2 cellular contexts compared by ENCODE assay signal in the genomic region with DNA sequence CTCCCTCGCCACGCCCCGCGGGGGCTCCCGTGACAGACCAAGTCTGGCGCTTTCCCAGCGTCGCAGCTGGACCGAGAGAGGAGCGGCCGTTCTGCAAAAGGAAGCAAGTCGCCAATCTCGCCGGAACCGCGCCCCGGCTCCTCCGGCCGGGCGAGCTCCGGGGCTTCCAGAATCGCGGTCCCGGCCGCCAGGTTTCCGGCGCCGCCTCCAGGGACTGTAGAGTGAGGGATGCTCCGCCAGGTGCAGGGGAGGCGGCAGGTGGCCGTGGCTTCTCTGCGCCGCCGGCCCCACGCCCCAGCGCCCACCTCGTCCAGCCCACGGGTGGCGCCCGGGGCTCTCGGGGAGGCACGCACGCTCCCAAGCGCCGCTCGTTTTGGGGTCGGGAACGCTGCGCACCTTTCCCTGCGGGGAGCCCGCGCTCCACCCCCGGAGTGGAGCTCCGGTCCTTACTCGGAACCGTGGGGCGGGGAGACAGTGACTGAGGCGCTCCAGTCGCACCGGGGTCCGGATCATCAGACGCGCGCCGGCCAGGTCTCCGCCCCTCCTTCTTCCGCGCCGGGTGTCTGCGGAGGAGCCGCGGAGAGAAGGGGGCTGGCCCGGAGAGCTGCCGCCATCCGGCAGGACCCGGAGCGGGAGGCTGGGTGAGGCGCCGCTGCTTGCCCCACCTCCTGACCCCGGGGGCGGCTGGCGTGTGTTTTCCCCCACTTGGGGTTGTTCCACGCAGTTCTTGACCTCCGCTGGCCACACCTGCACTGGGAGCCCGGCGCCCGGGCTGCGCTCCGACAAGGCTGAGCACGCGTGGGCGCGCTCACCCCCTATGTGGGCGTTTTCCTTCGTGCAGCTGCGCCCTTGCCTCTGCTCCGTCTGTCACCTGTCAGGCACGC.
TF ChIP-seq lines count a peak whose summit lies in the region.

A gene with protein sequence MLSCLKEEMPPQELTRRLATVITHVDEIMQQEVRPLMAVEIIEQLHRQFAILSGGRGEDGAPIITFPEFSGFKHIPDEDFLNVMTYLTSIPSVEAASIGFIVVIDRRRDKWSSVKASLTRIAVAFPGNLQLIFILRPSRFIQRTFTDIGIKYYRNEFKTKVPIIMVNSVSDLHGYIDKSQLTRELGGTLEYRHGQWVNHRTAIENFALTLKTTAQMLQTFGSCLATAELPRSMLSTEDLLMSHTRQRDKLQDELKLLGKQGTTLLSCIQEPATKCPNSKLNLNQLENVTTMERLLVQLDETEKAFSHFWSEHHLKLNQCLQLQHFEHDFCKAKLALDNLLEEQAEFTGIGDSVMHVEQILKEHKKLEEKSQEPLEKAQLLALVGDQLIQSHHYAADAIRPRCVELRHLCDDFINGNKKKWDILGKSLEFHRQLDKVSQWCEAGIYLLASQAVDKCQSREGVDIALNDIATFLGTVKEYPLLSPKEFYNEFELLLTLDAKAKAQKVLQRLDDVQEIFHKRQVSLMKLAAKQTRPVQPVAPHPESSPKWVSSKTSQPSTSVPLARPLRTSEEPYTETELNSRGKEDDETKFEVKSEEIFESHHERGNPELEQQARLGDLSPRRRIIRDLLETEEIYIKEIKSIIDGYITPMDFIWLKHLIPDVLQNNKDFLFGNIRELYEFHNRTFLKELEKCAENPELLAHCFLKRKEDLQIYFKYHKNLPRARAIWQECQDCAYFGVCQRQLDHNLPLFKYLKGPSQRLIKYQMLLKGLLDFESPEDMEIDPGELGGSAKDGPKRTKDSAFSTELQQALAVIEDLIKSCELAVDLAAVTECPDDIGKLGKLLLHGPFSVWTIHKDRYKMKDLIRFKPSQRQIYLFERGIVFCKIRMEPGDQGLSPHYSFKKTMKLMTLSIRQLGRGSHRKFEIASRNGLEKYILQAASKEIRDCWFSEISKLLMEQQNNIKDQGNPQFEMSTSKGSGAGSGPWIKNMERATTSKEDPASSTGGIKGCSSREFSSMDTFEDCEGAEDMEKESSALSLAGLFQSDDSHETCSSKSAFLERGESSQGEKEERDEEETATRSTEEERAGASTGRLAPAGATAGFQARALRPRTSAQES (minus strand): TSS at position 480 of the 884 bp plus-strand sequence. CDS start 642 bp downstream, outside the sequence.

TF ChIP-seq in HEK293, 187 proteins besides CTCF, POLR2A, EP300 and RAD21 (continued from another document):
- TF ChIP-seq, protein P1, sequence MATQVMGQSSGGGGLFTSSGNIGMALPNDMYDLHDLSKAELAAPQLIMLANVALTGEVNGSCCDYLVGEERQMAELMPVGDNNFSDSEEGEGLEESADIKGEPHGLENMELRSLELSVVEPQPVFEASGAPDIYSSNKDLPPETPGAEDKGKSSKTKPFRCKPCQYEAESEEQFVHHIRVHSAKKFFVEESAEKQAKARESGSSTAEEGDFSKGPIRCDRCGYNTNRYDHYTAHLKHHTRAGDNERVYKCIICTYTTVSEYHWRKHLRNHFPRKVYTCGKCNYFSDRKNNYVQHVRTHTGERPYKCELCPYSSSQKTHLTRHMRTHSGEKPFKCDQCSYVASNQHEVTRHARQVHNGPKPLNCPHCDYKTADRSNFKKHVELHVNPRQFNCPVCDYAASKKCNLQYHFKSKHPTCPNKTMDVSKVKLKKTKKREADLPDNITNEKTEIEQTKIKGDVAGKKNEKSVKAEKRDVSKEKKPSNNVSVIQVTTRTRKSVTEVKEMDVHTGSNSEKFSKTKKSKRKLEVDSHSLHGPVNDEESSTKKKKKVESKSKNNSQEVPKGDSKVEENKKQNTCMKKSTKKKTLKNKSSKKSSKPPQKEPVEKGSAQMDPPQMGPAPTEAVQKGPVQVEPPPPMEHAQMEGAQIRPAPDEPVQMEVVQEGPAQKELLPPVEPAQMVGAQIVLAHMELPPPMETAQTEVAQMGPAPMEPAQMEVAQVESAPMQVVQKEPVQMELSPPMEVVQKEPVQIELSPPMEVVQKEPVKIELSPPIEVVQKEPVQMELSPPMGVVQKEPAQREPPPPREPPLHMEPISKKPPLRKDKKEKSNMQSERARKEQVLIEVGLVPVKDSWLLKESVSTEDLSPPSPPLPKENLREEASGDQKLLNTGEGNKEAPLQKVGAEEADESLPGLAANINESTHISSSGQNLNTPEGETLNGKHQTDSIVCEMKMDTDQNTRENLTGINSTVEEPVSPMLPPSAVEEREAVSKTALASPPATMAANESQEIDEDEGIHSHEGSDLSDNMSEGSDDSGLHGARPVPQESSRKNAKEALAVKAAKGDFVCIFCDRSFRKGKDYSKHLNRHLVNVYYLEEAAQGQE (tag by site-specific recombination; IDR thresholded peaks at IDR 0.05) = no peak
- TF ChIP-seq ZNF501 (tag by site-specific recombination; IDR thresholded peaks at IDR 0.05) (peak; percentile 45; the same call in 1 of the 2 replicates), SP2 (tag by site-specific recombination; IDR thresholded peaks at IDR 0.05) (peak; percentile 73), KLF9 (tag by site-specific recombination; IDR thresholded peaks at IDR 0.05; ENCODE audit: low read depth) (peak; percentile 79), FEZF1 (tag by site-specific recombination; IDR thresholded peaks at IDR 0.05) (no peak)
- TF ChIP-seq, protein P2, sequence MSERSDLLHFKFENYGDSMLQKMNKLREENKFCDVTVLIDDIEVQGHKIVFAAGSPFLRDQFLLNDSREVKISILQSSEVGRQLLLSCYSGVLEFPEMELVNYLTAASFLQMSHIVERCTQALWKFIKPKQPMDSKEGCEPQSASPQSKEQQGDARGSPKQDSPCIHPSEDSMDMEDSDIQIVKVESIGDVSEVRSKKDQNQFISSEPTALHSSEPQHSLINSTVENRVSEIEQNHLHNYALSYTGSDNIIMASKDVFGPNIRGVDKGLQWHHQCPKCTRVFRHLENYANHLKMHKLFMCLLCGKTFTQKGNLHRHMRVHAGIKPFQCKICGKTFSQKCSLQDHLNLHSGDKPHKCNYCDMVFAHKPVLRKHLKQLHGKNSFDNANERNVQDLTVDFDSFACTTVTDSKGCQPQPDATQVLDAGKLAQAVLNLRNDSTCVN (tag by site-specific recombination; optimal IDR thresholded peaks at IDR 0.05) = peak; percentile 89
- TF ChIP-seq, protein P3, sequence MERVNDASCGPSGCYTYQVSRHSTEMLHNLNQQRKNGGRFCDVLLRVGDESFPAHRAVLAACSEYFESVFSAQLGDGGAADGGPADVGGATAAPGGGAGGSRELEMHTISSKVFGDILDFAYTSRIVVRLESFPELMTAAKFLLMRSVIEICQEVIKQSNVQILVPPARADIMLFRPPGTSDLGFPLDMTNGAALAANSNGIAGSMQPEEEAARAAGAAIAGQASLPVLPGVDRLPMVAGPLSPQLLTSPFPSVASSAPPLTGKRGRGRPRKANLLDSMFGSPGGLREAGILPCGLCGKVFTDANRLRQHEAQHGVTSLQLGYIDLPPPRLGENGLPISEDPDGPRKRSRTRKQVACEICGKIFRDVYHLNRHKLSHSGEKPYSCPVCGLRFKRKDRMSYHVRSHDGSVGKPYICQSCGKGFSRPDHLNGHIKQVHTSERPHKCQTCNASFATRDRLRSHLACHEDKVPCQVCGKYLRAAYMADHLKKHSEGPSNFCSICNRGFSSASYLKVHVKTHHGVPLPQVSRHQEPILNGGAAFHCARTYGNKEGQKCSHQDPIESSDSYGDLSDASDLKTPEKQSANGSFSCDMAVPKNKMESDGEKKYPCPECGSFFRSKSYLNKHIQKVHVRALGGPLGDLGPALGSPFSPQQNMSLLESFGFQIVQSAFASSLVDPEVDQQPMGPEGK (tag by site-specific recombination; IDR thresholded peaks at IDR 0.05) = peak; percentile 41

TF ChIP-seq in WTC11, 78 proteins besides CTCF, POLR2A, EP300 and RAD21 (continued from another document):
- TF ChIP-seq, protein P4, sequence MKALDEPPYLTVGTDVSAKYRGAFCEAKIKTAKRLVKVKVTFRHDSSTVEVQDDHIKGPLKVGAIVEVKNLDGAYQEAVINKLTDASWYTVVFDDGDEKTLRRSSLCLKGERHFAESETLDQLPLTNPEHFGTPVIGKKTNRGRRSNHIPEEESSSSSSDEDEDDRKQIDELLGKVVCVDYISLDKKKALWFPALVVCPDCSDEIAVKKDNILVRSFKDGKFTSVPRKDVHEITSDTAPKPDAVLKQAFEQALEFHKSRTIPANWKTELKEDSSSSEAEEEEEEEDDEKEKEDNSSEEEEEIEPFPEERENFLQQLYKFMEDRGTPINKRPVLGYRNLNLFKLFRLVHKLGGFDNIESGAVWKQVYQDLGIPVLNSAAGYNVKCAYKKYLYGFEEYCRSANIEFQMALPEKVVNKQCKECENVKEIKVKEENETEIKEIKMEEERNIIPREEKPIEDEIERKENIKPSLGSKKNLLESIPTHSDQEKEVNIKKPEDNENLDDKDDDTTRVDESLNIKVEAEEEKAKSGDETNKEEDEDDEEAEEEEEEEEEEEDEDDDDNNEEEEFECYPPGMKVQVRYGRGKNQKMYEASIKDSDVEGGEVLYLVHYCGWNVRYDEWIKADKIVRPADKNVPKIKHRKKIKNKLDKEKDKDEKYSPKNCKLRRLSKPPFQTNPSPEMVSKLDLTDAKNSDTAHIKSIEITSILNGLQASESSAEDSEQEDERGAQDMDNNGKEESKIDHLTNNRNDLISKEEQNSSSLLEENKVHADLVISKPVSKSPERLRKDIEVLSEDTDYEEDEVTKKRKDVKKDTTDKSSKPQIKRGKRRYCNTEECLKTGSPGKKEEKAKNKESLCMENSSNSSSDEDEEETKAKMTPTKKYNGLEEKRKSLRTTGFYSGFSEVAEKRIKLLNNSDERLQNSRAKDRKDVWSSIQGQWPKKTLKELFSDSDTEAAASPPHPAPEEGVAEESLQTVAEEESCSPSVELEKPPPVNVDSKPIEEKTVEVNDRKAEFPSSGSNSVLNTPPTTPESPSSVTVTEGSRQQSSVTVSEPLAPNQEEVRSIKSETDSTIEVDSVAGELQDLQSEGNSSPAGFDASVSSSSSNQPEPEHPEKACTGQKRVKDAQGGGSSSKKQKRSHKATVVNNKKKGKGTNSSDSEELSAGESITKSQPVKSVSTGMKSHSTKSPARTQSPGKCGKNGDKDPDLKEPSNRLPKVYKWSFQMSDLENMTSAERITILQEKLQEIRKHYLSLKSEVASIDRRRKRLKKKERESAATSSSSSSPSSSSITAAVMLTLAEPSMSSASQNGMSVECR (CRISPR knock-in tag; IDR thresholded peaks at IDR 0.05; ENCODE audit: borderline replicate concordance) = peak; percentile 35; the same call in 1 of the 2 replicates
